22 cellular contexts compared by ENCODE assay signal in the genomic region with DNA sequence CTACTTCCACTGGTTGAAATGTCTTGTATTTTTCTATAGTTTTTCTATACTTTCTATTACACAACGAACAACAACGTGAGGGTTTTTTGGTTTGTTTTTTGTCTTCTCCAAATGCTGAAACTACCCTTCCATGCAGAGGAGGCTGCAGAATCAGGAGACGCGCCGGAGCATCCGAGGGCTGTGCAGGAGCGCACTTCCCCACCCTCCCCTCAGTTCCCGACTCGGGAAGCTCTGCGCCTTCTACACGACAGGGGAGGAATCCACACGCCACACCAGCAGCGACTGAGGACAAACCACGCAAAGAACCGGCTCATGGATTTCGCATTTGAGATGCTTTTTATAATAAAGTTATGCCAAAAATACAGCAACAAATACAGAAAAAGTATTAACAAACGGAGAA.
"Had no signal": no experiment of that assay in that cellular context is flagged by ENCODE, and none has a peak within 500 bp of the region (broad histone marks: within the 10 kb centered on the region; RNA-seq: fewer than 3 reads in every experiment).

No MANE protein-coding gene starts in this region.

- H3K27me3 Mint-ChIP-seq: activated naive CD8-positive, alpha-beta T cell treated with anti-CD3 and anti-CD28 coated beads, Interleukin-2, amount 10 ng/mL, durations not matched to agents 7 days and 5 days; naive thymus-derived CD4-positive, alpha-beta T cell; stimulated activated naive CD8-positive, alpha-beta T cell treated with anti-CD3 and anti-CD28 coated beads, Interleukin-15, amount 100 ng/mL, for 72 hours; T-cell had no signal

- ATAC-seq: activated T-cell treated with anti-CD3 and anti-CD28 coated beads, Interleukin-2, amount 50 U/mL, for 72 hours; heart left ventricle; left cardiac atrium; naive thymus-derived CD4-positive, alpha-beta T cell; stimulated activated naive CD8-positive, alpha-beta T cell treated with anti-CD3 and anti-CD28 coated beads, Interleukin-15, amount 100 ng/mL, for 72 hours; T-cell had no signal

- H3K4me3 ChIP-seq: heart left ventricle, right atrium auricular region, SK-N-MC, skin epidermis, testis, upper lobe of left lung had no signal

- H3K27ac ChIP-seq: heart left ventricle, right atrium auricular region, SK-N-MC, testis, upper lobe of left lung had no signal

- H3K4me3 Mint-ChIP-seq: activated naive CD8-positive, alpha-beta T cell treated with anti-CD3 and anti-CD28 coated beads, Interleukin-2, amount 10 ng/mL, durations not matched to agents 7 days and 5 days; activated T-cell treated with anti-CD3 and anti-CD28 coated beads, Interleukin-2, amount 50 U/mL, for 72 hours; dendritic cell treated with granulocyte-macrophage colony-stimulating factor and Interleukin-4, amounts not matched to agents 40 ng/mL and 50 ng/mL, for 4 days; stimulated activated naive CD8-positive, alpha-beta T cell treated with anti-CD3 and anti-CD28 coated beads, Interleukin-15, amount 100 ng/mL, for 72 hours; T-cell had no signal

- DNase-seq: activated CD4-positive, CD25-positive, alpha-beta regulatory T cell treated with anti-CD3 and anti-CD28 coated beads, Interleukin-2, amount 50 U/mL, for 72 hours; activated CD8-positive, alpha-beta memory T cell treated with anti-CD3 and anti-CD28 coated beads, Interleukin-2, amount 50 U/mL, for 4 hours; activated gamma-delta T cell treated with Interleukin-2 at 50 U/mL for 16 hours; activated naive CD8-positive, alpha-beta T cell treated with anti-CD3 and anti-CD28 coated beads, Interleukin-2, amount 10 ng/mL, durations not matched to agents 7 days and 5 days; activated T-cell treated with anti-CD3 and anti-CD28 coated beads, Interleukin-2, amount 50 U/mL, for 72 hours; left cardiac atrium; mammary epithelial cell; naive thymus-derived CD4-positive, alpha-beta T cell; nucleus accumbens; stimulated activated CD4-positive, alpha-beta T cell treated with anti-CD3 and anti-CD28 coated beads, Interleukin-4, amount 100 ng/mL, for 24 hours; stimulated activated CD8-positive, alpha-beta memory T cell treated with anti-CD3 and anti-CD28 coated beads, Interleukin-4, amount 100 ng/mL, for 48 hours; stimulated activated naive CD8-positive, alpha-beta T cell treated with anti-CD3 and anti-CD28 coated beads, Interleukin-15, amount 100 ng/mL, for 72 hours; T-cell; T1000; testis; upper lobe of left lung had no signal

- H3K27ac Mint-ChIP-seq: activated naive CD8-positive, alpha-beta T cell treated with anti-CD3 and anti-CD28 coated beads, Interleukin-2, amount 10 ng/mL, durations not matched to agents 7 days and 5 days; activated T-cell treated with anti-CD3 and anti-CD28 coated beads, Interleukin-2, amount 50 U/mL, for 72 hours; T-cell had no signal

- H3K9me3 ChIP-seq: heart left ventricle, right atrium auricular region, testis, upper lobe of left lung had no signal

- H3K9me3 Mint-ChIP-seq: activated naive CD8-positive, alpha-beta T cell treated with anti-CD3 and anti-CD28 coated beads, Interleukin-2, amount 10 ng/mL, durations not matched to agents 7 days and 5 days; activated T-cell treated with anti-CD3 and anti-CD28 coated beads, Interleukin-2, amount 50 U/mL, for 72 hours; dendritic cell treated with granulocyte-macrophage colony-stimulating factor and Interleukin-4, amounts not matched to agents 40 ng/mL and 50 ng/mL, for 4 days; naive thymus-derived CD4-positive, alpha-beta T cell; stimulated activated naive CD8-positive, alpha-beta T cell treated with anti-CD3 and anti-CD28 coated beads, Interleukin-15, amount 100 ng/mL, for 72 hours; T-cell had no signal

- H3K27me3 ChIP-seq: heart left ventricle, right atrium auricular region, testis, upper lobe of left lung had no signal

- FAIRE-seq: frontal cortex had no signal
